Comparison of ENCODE assay signal across 12 cellular contexts in genomic region chr11:15843309-15843857, GRCh38.
DNase-seq lines count a peak whose midpoint lies in the region; ATAC-seq and TF ChIP-seq lines count a peak whose summit lies in the region.
"Had no signal": no experiment of that assay in that cellular context is flagged by ENCODE, and none has a peak within 500 bp of the region (broad histone marks: within the 10 kb centered on the region; RNA-seq: fewer than 3 reads in every experiment).

No MANE protein-coding gene starts in this region.

- 16 to 29% methylated on average over 4 to 5 of the region's 10 CpGs for WGBS in mesodermal cell (ENCODE audit: insufficient coverage in 2 of 2), 2 experiments

- H3K36me3 ChIP-seq in BE2C (no peaks in the 10 kb centered on the region), mesodermal cell (ENCODE audit: control insufficient read depth, insufficient read depth, low read length) (no peaks in the 10 kb centered on the region)
- H3K36me3 ChIP-seq: ovary had no signal

- no peak for TF ChIP-seq CTCF in BE2C (IDR thresholded peaks at IDR 0.05; ENCODE audit: low read depth, low read length)

- no peaks in the 10 kb centered on the region for H3K9me3 Mint-ChIP-seq in natural killer cell treated with Interleukin-12 subunit alpha and Interleukin-12 subunit beta and Interleukin-15 and Interleukin-18, amount 100 ng/mL, for 72 hours

- no peak overlapping the region for H3K27ac Mint-ChIP-seq in natural killer cell treated with Interleukin-12 subunit alpha and Interleukin-12 subunit beta and Interleukin-15 and Interleukin-18, amount 100 ng/mL, for 72 hours

- ATAC-seq in natural killer cell treated with Interleukin-12 subunit alpha and Interleukin-12 subunit beta and Interleukin-15 and Interleukin-18, amount 100 ng/mL, for 72 hours: no peak

- no peak overlapping the region for H3K4me3 Mint-ChIP-seq in natural killer cell treated with Interleukin-12 subunit alpha and Interleukin-12 subunit beta and Interleukin-15 and Interleukin-18, amount 100 ng/mL, for 72 hours
- H3K4me3 Mint-ChIP-seq: central memory CD8-positive, alpha-beta T cell had no signal

- H3K4me3 ChIP-seq in BE2C (ENCODE audit: low read depth, low read length) (0 out of 2 replicates have a peak overlapping the region, but pooled peaks have one; percentile 8), mesodermal cell (ENCODE audit: extremely low read depth, insufficient read depth, low read length, poor library complexity, severe bottlenecking) (no peak overlapping the region)
- H3K4me3 ChIP-seq: ovary had no signal

- H3K27ac ChIP-seq in caudate nucleus (ENCODE audit: low read depth, low read length): peak overlapping the region; percentile 32
- H3K27ac ChIP-seq in mesodermal cell (ENCODE audit: low read depth, low read length, severe bottlenecking): peak overlapping the region; percentile 65
- H3K27ac ChIP-seq: ovary had no signal

- no peaks in the 10 kb centered on the region for H3K36me3 Mint-ChIP-seq in natural killer cell treated with Interleukin-12 subunit alpha and Interleukin-12 subunit beta and Interleukin-15 and Interleukin-18, amount 100 ng/mL, for 72 hours

- peaks cover 4% of the 10 kb centered on the region for H3K4me1 ChIP-seq in BE2C
- peaks cover 22% of the 10 kb centered on the region for H3K4me1 ChIP-seq in mesodermal cell (ENCODE audit: control insufficient read depth, insufficient read depth, low read length, poor library complexity, severe bottlenecking)

- H3K27me3 Mint-ChIP-seq in natural killer cell treated with Interleukin-12 subunit alpha and Interleukin-12 subunit beta and Interleukin-15 and Interleukin-18, amount 100 ng/mL, for 72 hours: peaks cover 9% of the 10 kb centered on the region in 2 donors
- H3K27me3 Mint-ChIP-seq: central memory CD8-positive, alpha-beta T cell had no signal

- H3K4me1 Mint-ChIP-seq in natural killer cell treated with Interleukin-12 subunit alpha and Interleukin-12 subunit beta and Interleukin-15 and Interleukin-18, amount 100 ng/mL, for 72 hours (ENCODE audit: low read depth in 2 of 2): no peaks in the 10 kb centered on the region
- H3K4me1 Mint-ChIP-seq: central memory CD8-positive, alpha-beta T cell had no signal

- no peaks in the 10 kb centered on the region for H3K27me3 ChIP-seq in BE2C
- H3K27me3 ChIP-seq: ovary had no signal

- H3K9me3 ChIP-seq in BE2C (no peaks in the 10 kb centered on the region), mesodermal cell (ENCODE audit: control insufficient read depth, low read length) (no peaks in the 10 kb centered on the region)
- H3K9me3 ChIP-seq: ovary had no signal

- DNase-seq in BE2C: peak; percentile 42
- peak; percentile 75 for DNase-seq in NCI-H2029 treated with DMSO at 0.1 percent for 48 hours (lab: John Stamatoyannopoulos, UW)
- DNase-seq in caudate nucleus (lab: John Stamatoyannopoulos, UW): peak in 45 of 61 donors; percentile 9 to 75 (median 42)
- no peak for DNase-seq in RKO (ENCODE audit: low spot score)
- DNase-seq in amniotic stem cell (lab: John Stamatoyannopoulos, UW): no peak
- no peak for DNase-seq in natural killer cell treated with Interleukin-12 subunit alpha and Interleukin-12 subunit beta and Interleukin-15 and Interleukin-18, amount 100 ng/mL, for 72 hours (ENCODE audit: low spot score)
- no peak for DNase-seq in stimulated activated CD4-positive, alpha-beta T cell treated with anti-CD3 and anti-CD28 coated beads, Interleukin-15, amount 100 ng/mL, for 24 hours
- DNase-seq: NCI-H1930, ovary, T-helper 1 cell had no signal

Comparison
In these comparisons a context has a peak if more than half of its experiments do, and no peak if none do; other contexts are left out.
1. DNase-seq: peak in BE2C (single experiment), NCI-H2029 treated with DMSO at 0.1 percent for 48 hours (single experiment) and caudate nucleus (45 of 61); none in RKO (single experiment), amniotic stem cell (single experiment), natural killer cell treated with Interleukin-12 subunit alpha and Interleukin-12 subunit beta and Interleukin-15 and Interleukin-18, amount 100 ng/mL, for 72 hours (single experiment) and stimulated activated CD4-positive, alpha-beta T cell treated with anti-CD3 and anti-CD28 coated beads, Interleukin-15, amount 100 ng/mL, for 24 hours (single experiment).